In the genomic region with DNA sequence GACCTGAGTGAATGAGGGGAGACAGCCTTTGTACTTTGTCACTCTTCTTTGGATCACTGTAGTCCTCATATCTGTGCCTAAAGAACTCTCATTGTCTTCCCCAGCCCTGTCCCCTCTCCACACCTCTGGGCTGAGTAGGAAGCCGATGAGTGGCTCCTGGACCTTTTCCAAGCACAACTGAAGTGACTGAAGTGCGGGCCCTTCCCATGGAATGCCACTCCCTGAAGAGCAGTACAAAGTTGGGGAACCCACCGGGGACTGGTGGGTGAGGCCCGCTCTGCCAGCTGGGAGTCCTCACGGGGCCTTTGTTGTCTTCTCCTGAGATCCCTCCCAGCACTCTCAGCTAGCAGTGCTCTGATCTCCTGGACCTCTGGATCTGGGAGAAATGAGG, we compare ENCODE assay signal across 12 cellular contexts.
A peak's percentile ranks its signal among the peaks of the same experiment; 100 is the strongest.
DNase-seq lines count a peak whose midpoint lies in the region; TF ChIP-seq lines count a peak whose summit lies in the region.
"Had no signal": no experiment of that assay in that cellular context is flagged by ENCODE, and none has a peak within 500 bp of the region (broad histone marks: within the 10 kb centered on the region; RNA-seq: fewer than 3 reads in every experiment).

No MANE protein-coding gene starts in this region.

- DNase-seq in DMS79 treated with DMSO at 0.1 percent for 48 hours (lab: John Stamatoyannopoulos, UW) = peak; percentile 3
- DNase-seq in SK-N-MC (ENCODE audit: low read depth, low spot score) = no peak
- DNase-seq in cardiac muscle cell (ENCODE audit: low read depth in 1 of 2, low spot score in 1 of 2) = peak; percentile 35 to 81
- DNase-seq in osteocyte (ENCODE audit: extremely low spot score, unreplicated experiment) = no peak
- DNase-seq in GM19238 (ENCODE audit: insufficient read length, low spot score) = no peak
- DNase-seq in effector memory CD4-positive, alpha-beta T cell = no peak
- no peak for DNase-seq in Kasumi-1 (lab: John Stamatoyannopoulos, UW)
- DNase-seq in KG1 (lab: John Stamatoyannopoulos, UW) = no peak
- DNase-seq: HCEC 1CT, NCI-H2107, nephron progenitor cell, T-helper 9 cell had no signal

- peak overlapping the region; percentile 87 for H3K27ac Mint-ChIP-seq in osteocyte (ENCODE audit: unreplicated experiment)
- H3K27ac Mint-ChIP-seq: nephron progenitor cell had no signal

- TF ChIP-seq CTCF in cardiac muscle cell (IDR thresholded peaks at IDR 0.05; ENCODE audit: low read depth, low read length) (no peak), osteocyte (IDR thresholded peaks at IDR 0.05) (no peak)

- H3K36me3 ChIP-seq in SK-N-MC (ENCODE audit: insufficient read depth, low read length) = peaks cover 11% of the 10 kb centered on the region; the same call in 1 of the 2 replicates
- no peaks in the 10 kb centered on the region for H3K36me3 ChIP-seq in cardiac muscle cell
- H3K36me3 ChIP-seq in effector memory CD4-positive, alpha-beta T cell (ENCODE audit: control insufficient read depth, insufficient read depth, low read length) = peaks cover 45% of the 10 kb centered on the region

- H3K36me3 Mint-ChIP-seq in osteocyte (ENCODE audit: unreplicated experiment) = peaks cover 14% of the 10 kb centered on the region

- H3K9ac ChIP-seq in SK-N-MC (ENCODE audit: insufficient read length) = no peak overlapping the region

- H3K9me3 ChIP-seq in SK-N-MC (ENCODE audit: low read depth, low read length) (no peaks in the 10 kb centered on the region), cardiac muscle cell (ENCODE audit: low read depth) (no peaks in the 10 kb centered on the region)
- no peaks in the 10 kb centered on the region for H3K9me3 ChIP-seq in effector memory CD4-positive, alpha-beta T cell (ENCODE audit: control insufficient read depth, low read length)

- no peaks in the 10 kb centered on the region for H3K9me3 Mint-ChIP-seq in osteocyte (ENCODE audit: unreplicated experiment)

- H3K27me3 ChIP-seq in cardiac muscle cell = no peaks in the 10 kb centered on the region
- no peaks in the 10 kb centered on the region for H3K27me3 ChIP-seq in effector memory CD4-positive, alpha-beta T cell (replicated peaks; ENCODE audit: control insufficient read depth, insufficient read depth, low read length, poor library complexity, severe bottlenecking)

- H3K4me3 Mint-ChIP-seq in osteocyte (ENCODE audit: unreplicated experiment) = no peak overlapping the region
- H3K4me3 Mint-ChIP-seq: nephron progenitor cell had no signal

- H3K27ac ChIP-seq in SK-N-MC (peak overlapping the region; percentile 56; the same call in 1 of the 2 replicates), cardiac muscle cell (peak overlapping the region; percentile 69)
- no peak overlapping the region for H3K27ac ChIP-seq in effector memory CD4-positive, alpha-beta T cell (ENCODE audit: insufficient read depth, low read length, poor library complexity, severe bottlenecking)

- peaks cover 59% of the 10 kb centered on the region for H3K4me1 Mint-ChIP-seq in osteocyte (ENCODE audit: unreplicated experiment)

- H3K4me1 ChIP-seq in cardiac muscle cell (ENCODE audit: low read depth) = peaks cover 35% of the 10 kb centered on the region
- no peaks in the 10 kb centered on the region for H3K4me1 ChIP-seq in effector memory CD4-positive, alpha-beta T cell (ENCODE audit: control insufficient read depth, insufficient read depth, low read length, poor library complexity, severe bottlenecking)

- H3K27me3 Mint-ChIP-seq in osteocyte (ENCODE audit: unreplicated experiment) = no peaks in the 10 kb centered on the region

- H3K4me3 ChIP-seq in SK-N-MC (no peak overlapping the region), cardiac muscle cell (no peak overlapping the region)
- no peak overlapping the region for H3K4me3 ChIP-seq in effector memory CD4-positive, alpha-beta T cell (ENCODE audit: insufficient read depth, low read depth, low read length, poor library complexity, severe bottlenecking)

Comparison
In these comparisons a context has a peak if more than half of its experiments do, and no peak if none do; other contexts are left out.
1. DNase-seq: peak in DMS79 treated with DMSO at 0.1 percent for 48 hours (single experiment) and cardiac muscle cell (2 of 2); none in SK-N-MC (single experiment), osteocyte (single experiment), GM19238 (single experiment), effector memory CD4-positive, alpha-beta T cell (0 of 3), Kasumi-1 (0 of 2) and KG1 (single experiment).